In the genomic region with DNA sequence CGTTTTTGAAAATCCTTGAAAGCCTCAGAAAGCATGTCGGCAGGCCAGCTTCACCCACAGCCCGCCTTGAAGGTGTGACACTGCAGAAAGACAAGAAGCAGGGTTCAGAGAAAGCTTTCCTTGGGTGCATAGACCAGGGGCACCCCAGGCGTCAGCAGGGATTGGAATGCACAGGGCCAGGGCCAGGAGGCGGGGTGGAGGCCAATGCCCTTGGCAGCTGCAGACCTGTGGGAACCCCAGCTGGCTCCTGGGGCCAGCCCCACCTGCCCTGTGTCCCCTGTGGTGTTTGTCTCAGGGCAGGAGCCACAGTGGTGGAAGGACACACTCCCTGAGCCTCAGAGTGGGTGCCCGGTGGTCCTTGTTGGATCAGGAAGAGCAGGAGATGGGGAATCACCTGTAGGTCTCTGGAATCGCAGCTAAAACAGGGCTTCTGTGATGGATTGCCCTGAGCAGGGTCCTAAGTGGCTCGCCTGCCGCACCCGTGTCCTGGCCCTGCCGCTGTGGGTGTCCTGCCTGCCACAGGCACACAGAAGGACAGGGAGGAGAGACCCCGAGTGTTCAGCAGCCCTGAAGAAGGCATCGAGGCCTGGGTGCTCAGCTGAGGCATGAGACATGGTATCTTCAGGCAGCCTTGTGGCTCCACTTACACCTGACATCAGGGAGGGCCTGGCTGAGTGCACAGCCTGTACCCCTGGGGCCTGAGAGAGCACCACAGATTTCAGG, we compare ENCODE assay signal across 21 cellular contexts. TPM values are rescaled to one million over a fixed set of nuclear protein-coding genes. Genes with fewer than 3 reads are reported as not detected.
A peak's percentile ranks its signal among the peaks of the same experiment; 100 is the strongest.
DNase-seq lines count a peak whose midpoint lies in the region; ATAC-seq and TF ChIP-seq lines count a peak whose summit lies in the region.
"Had no signal": no experiment of that assay in that cellular context is flagged by ENCODE, and none has a peak within 500 bp of the region (broad histone marks: within the 10 kb centered on the region; RNA-seq: fewer than 3 reads in every experiment).

No MANE protein-coding gene starts in this region.

- no peak overlapping the region for H3K27ac Mint-ChIP-seq in endodermal cell
- H3K27ac Mint-ChIP-seq: IgD-negative memory B cell had no signal

- H3K4me1 Mint-ChIP-seq in endodermal cell, result peaks cover 14% of the 10 kb centered on the region

- CTCF ChIA-PET in RWPE1 (lab: Yijun Ruan, JAX), result no interaction called here

- peaks cover 12% of the 10 kb centered on the region for H3K4me1 ChIP-seq in endodermal cell (ENCODE audit: control insufficient read depth, insufficient read depth, low read length)
- H3K4me1 ChIP-seq: Peyer's patch had no signal

- no peak overlapping the region for H3K4me3 ChIP-seq in endodermal cell (ENCODE audit: low read length)
- H3K4me3 ChIP-seq: Peyer's patch had no signal

- no peaks in the 10 kb centered on the region for H3K9me3 Mint-ChIP-seq in endodermal cell
- H3K9me3 Mint-ChIP-seq: IgD-negative memory B cell had no signal

- in situ Hi-C loops in GM13976 (cut with MboI; ENCODE audit: low sequenced_read_pairs, unreplicated experiment), result no loop called here

- DNase-seq in AG20443 (ENCODE audit: low spot score) (peak; percentile 6), GM13976 (ENCODE audit: low spot score) (peak; percentile 15), endodermal cell (peak; percentile 41), mesenteric fat pad (ENCODE audit: low spot score) (peak; percentile 77), RWPE1 (ENCODE audit: low spot score) (no peak), SIG-M5 (lab: John Stamatoyannopoulos, UW) (no peak)
- DNase-seq: EL, GF-D8, NCI-H1694, NCI-H2171, NCI-H526 had no signal

- no peaks in the 10 kb centered on the region for H3K27me3 ChIP-seq in endodermal cell (ENCODE audit: control insufficient read depth, insufficient read depth, low read length, poor library complexity, severe bottlenecking)
- H3K27me3 ChIP-seq: Peyer's patch had no signal

- no peaks in the 10 kb centered on the region for H3K36me3 ChIP-seq in endodermal cell (ENCODE audit: control insufficient read depth, insufficient read depth, low read length)
- H3K36me3 ChIP-seq: Peyer's patch had no signal

- H3K27ac ChIP-seq in endodermal cell (ENCODE audit: low read depth, low read length) (no peak overlapping the region), RWPE1 (no peak overlapping the region)
- H3K27ac ChIP-seq: Peyer's patch had no signal

- POLR2A ChIA-PET in RWPE1 (lab: Yijun Ruan, JAX; ENCODE audit: low non-redundant PET), result no interaction called here

- 90 to 93% methylated on average over 7 to 13 of the region's 13 CpGs for WGBS in endodermal cell (ENCODE audit: insufficient coverage in 1 of 2, insufficient read length in 1 of 2), 2 experiments

- H3K4me3 Mint-ChIP-seq in endodermal cell, result no peak overlapping the region
- H3K4me3 Mint-ChIP-seq: IgD-negative memory B cell had no signal

- H3K27me3 Mint-ChIP-seq in endodermal cell (ENCODE audit: insufficient read depth), result peaks cover 4% of the 10 kb centered on the region

- peaks cover 1% of the 10 kb centered on the region for H3K9me3 ChIP-seq in endodermal cell (ENCODE audit: control insufficient read depth, low read length)
- H3K9me3 ChIP-seq: Peyer's patch had no signal

- H3K36me3 Mint-ChIP-seq in endodermal cell (ENCODE audit: low read depth), result no peaks in the 10 kb centered on the region
- H3K36me3 Mint-ChIP-seq: IgD-negative memory B cell had no signal

- no peak for ATAC-seq in GM21786 (IDR thresholded peaks at IDR 0.05; ENCODE audit: unreplicated experiment)
- ATAC-seq in HG03045 (IDR thresholded peaks at IDR 0.05; ENCODE audit: unreplicated experiment), result no peak
- ATAC-seq: HCT116, Right ventricle myocardium inferior had no signal

- H3K9ac ChIP-seq in endodermal cell (ENCODE audit: extremely low read depth, low read length, poor library complexity, severe bottlenecking), result no peak overlapping the region

- TF ChIP-seq CTCF in GM13976 (IDR thresholded peaks at IDR 0.05; ENCODE audit: borderline replicate concordance, control extremely low read depth, extremely low read depth, insufficient read depth, missing control alignments), result no peak
- TF ChIP-seq CTCF in endodermal cell (conservative IDR thresholded peaks at IDR 0.05), result no peak
- no peak for TF ChIP-seq CTCF in RWPE1 (conservative IDR thresholded peaks at IDR 0.05; ENCODE audit: low read depth)

RNA-seq across cellular contexts. Expression of a gene that starts 32.5 kb away (rescaled TPM):
- total RNA-seq in endodermal cell, result under 1 TPM; 0.33 to 0.37 TPM
- polyA plus RNA-seq in endodermal cell (2013, experiment 1 of 2), result not detected
- polyA plus RNA-seq in endodermal cell (2013, experiment 2 of 2), result not detected
- not detected for total RNA-seq in mesenteric fat pad
- total RNA-seq: OCI-LY7, Peyer's patch had no signal
- polyA plus RNA-seq: IgD-negative memory B cell had no signal

RNA-seq across cellular contexts. Expression of a gene that starts 40.1 kb away (rescaled TPM):
- total RNA-seq in endodermal cell (not detected), mesenteric fat pad (not detected)
- polyA plus RNA-seq in endodermal cell (2013, experiment 1 of 2), result not detected
- polyA plus RNA-seq in endodermal cell (2013, experiment 2 of 2), result not detected
- total RNA-seq: A172, OCI-LY7, Peyer's patch, Right ventricle myocardium inferior, SK-MEL-5 had no signal
- polyA plus RNA-seq: AG04450, IgD-negative memory B cell had no signal

Comparison
In these comparisons a context has a peak if more than half of its experiments do, and no peak if none do; other contexts are left out.
1. DNase-seq: peak in AG20443 (single experiment), GM13976 (single experiment), endodermal cell (single experiment) and mesenteric fat pad (single experiment); none in RWPE1 (single experiment) and SIG-M5 (single experiment).